In genomic region chr11:128901655-128902514, GRCh38 we compare ENCODE assay signal across 25 cellular contexts. TPM values are rescaled to one million over a fixed set of nuclear protein-coding genes. Genes with fewer than 3 reads are reported as not detected.
DNase-seq lines count a peak whose midpoint lies in the region; ATAC-seq and TF ChIP-seq lines count a peak whose summit lies in the region.
"Had no signal": no experiment of that assay in that cellular context is flagged by ENCODE, and none has a peak within 500 bp of the region (broad histone marks: within the 10 kb centered on the region; RNA-seq: fewer than 3 reads in every experiment).

No MANE protein-coding gene starts in this region.

- no peak overlapping the region for H3K4me3 ChIP-seq in SK-N-SH (ENCODE audit: low read depth in 2 of 2, low read length in 1 of 2)
- H3K4me3 ChIP-seq in ectodermal cell (ENCODE audit: insufficient read depth, low read depth, low read length) = peak overlapping the region; percentile 14
- no peak overlapping the region for H3K4me3 ChIP-seq in mesenchymal stem cell (ENCODE audit: insufficient read depth in 1 of 2, low read depth in 1 of 2, low read length in 2 of 2)
- H3K4me3 ChIP-seq in PC-9 = no peak overlapping the region
- H3K4me3 ChIP-seq: lung, upper lobe of left lung had no signal

- H2AFZ ChIP-seq in SK-N-SH (ENCODE audit: low read depth) (no peak overlapping the region), mesenchymal stem cell (ENCODE audit: low read depth, low read length) (no peak overlapping the region), PC-9 (no peak overlapping the region)

- H3K9ac ChIP-seq in SK-N-SH (no peak overlapping the region), mesenchymal stem cell (ENCODE audit: low read length) (peak overlapping the region; percentile 49)

- no peak for TF ChIP-seq RAD21 in SK-N-SH (IDR thresholded peaks at IDR 0.05; ENCODE audit: low read length)

- H3K27me3 Mint-ChIP-seq in type B pancreatic cell = peaks cover 75% of the 10 kb centered on the region

- peaks cover 24% of the 10 kb centered on the region for H3K4me1 Mint-ChIP-seq in type B pancreatic cell (ENCODE audit: unreplicated experiment)

- no peak overlapping the region for H3K4ac ChIP-seq in mesenchymal stem cell (ENCODE audit: low read depth in 1 of 2, low read length in 2 of 2)

- no peaks in the 10 kb centered on the region for H3K36me3 Mint-ChIP-seq in type B pancreatic cell
- H3K36me3 Mint-ChIP-seq: activated CD8-positive, alpha-beta memory T cell treated with anti-CD3 and anti-CD28 coated beads, Interleukin-2, amount 10 ng/mL, durations not matched to agents 7 days and 5 days; activated naive CD8-positive, alpha-beta T cell treated with anti-CD3 and anti-CD28 coated beads for 36 hours; T-cell had no signal

- H3K27ac ChIP-seq in SK-N-SH (ENCODE audit: low read depth in 2 of 2, low read length in 1 of 2) (no peak overlapping the region), ectodermal cell (ENCODE audit: insufficient read depth, low read depth, low read length, poor library complexity, severe bottlenecking) (no peak overlapping the region), mesenchymal stem cell (ENCODE audit: low read length, poor library complexity, severe bottlenecking) (no peak overlapping the region), PC-9 (no peak overlapping the region)
- H3K27ac ChIP-seq: brain microvascular endothelial cell, HL-60, upper lobe of left lung had no signal

- H3K36me3 ChIP-seq in SK-N-SH (replicated peaks in 1 of 2; ENCODE audit: control insufficient read depth in 1 of 2, insufficient read depth in 2 of 2, low read length in 1 of 2) = no peaks in the 10 kb centered on the region
- H3K36me3 ChIP-seq in ectodermal cell (ENCODE audit: control insufficient read depth, insufficient read depth, low read length) = no peaks in the 10 kb centered on the region
- H3K36me3 ChIP-seq in mesenchymal stem cell (ENCODE audit: control insufficient read depth in 1 of 2, insufficient read depth in 2 of 2, low read depth in 1 of 2, low read length in 2 of 2) = no peaks in the 10 kb centered on the region
- no peaks in the 10 kb centered on the region for H3K36me3 ChIP-seq in PC-9 (ENCODE audit: low read depth)
- H3K36me3 ChIP-seq: BE2C, brain microvascular endothelial cell, upper lobe of left lung had no signal

- BruUV-seq in PC-9 (replicated peaks; lab: Mats Ljungman, UMichigan) = no TSS peak

- H4K8ac ChIP-seq in mesenchymal stem cell (ENCODE audit: low read length) = no peak overlapping the region

- H2BK12ac ChIP-seq in mesenchymal stem cell (ENCODE audit: low read length in 2 of 2) = no peak overlapping the region

- H3K27ac Mint-ChIP-seq in type B pancreatic cell = peak overlapping the region; percentile 19
- H3K27ac Mint-ChIP-seq: activated CD4-positive, alpha-beta T cell treated with anti-CD3 and anti-CD28 coated beads for 36 hours; activated CD8-positive, alpha-beta memory T cell treated with anti-CD3 and anti-CD28 coated beads, Interleukin-2, amount 10 ng/mL, durations not matched to agents 7 days and 5 days; activated naive CD8-positive, alpha-beta T cell treated with anti-CD3 and anti-CD28 coated beads for 36 hours; activated T-helper 17 cell treated with anti-CD3 and anti-CD28 coated beads, Interleukin-2, amount 50 U/mL, for 72 hours; stimulated activated naive CD8-positive, alpha-beta T cell treated with anti-CD3 and anti-CD28 coated beads, Interleukin-15, amount 100 ng/mL, for 72 hours; T-cell had no signal

- no peak overlapping the region for H2AK5ac ChIP-seq in mesenchymal stem cell (ENCODE audit: low read length, severe bottlenecking)

- POLR2A ChIA-PET in SK-N-SH (lab: Yijun Ruan, JAX) = no interaction called here
- POLR2A ChIA-PET in PC-9 (lab: Charles Lee; ENCODE audit: unreplicated experiment) = no interaction called here

- TF ChIP-seq CTCF in SK-N-SH (IDR thresholded peaks at IDR 0.05) (no peak), type B pancreatic cell (conservative IDR thresholded peaks at IDR 0.05) (no peak), PC-9 (conservative IDR thresholded peaks at IDR 0.05) (no peak)

- no peak overlapping the region for H2BK5ac ChIP-seq in mesenchymal stem cell (ENCODE audit: low read depth, low read length, poor library complexity, severe bottlenecking)

- no peak overlapping the region for H4K91ac ChIP-seq in mesenchymal stem cell (ENCODE audit: low read length)

- H3K4me2 ChIP-seq in SK-N-SH = 0 out of 2 replicates have a peak overlapping the region, but pooled peaks have one; percentile 38
- no peak overlapping the region for H3K4me2 ChIP-seq in mesenchymal stem cell (ENCODE audit: low read length, poor library complexity, severe bottlenecking)
- no peak overlapping the region for H3K4me2 ChIP-seq in PC-9

- no peak overlapping the region for H2BK120ac ChIP-seq in mesenchymal stem cell (ENCODE audit: low read depth, low read length)

- H2BK15ac ChIP-seq in mesenchymal stem cell (ENCODE audit: low read depth, poor library complexity, severe bottlenecking) = peak overlapping the region; percentile 17

- no peak for TF ChIP-seq EP300 in SK-N-SH (IDR thresholded peaks at IDR 0.05; ENCODE audit: borderline replicate concordance in 1 of 2, low read depth in 1 of 2, low read length in 1 of 2)

- H3K79me1 ChIP-seq in mesenchymal stem cell (replicated peaks; ENCODE audit: low read length, poor library complexity, severe bottlenecking) = no peaks in the 10 kb centered on the region

- H3K23ac ChIP-seq in mesenchymal stem cell (ENCODE audit: low read length in 2 of 2) = no peak overlapping the region

- intact Hi-C loops in PC-9 (cut with micrococcal nuclease; ENCODE audit: unreplicated experiment) = no loop called here

- no peak overlapping the region for H3K14ac ChIP-seq in mesenchymal stem cell (ENCODE audit: low read length in 2 of 2)

- H3K79me2 ChIP-seq in SK-N-SH (ENCODE audit: insufficient read depth) (no peaks in the 10 kb centered on the region), PC-9 (ENCODE audit: low read depth) (no peaks in the 10 kb centered on the region)

- ATAC-seq in SK-N-SH treated with all-trans-retinoic acid at 6 μM for 48 hours (no peak), HG03039 (IDR thresholded peaks at IDR 0.05; ENCODE audit: unreplicated experiment) (no peak)
- ATAC-seq: activated CD4-positive, alpha-beta T cell treated with anti-CD3 and anti-CD28 coated beads for 36 hours; activated CD8-positive, alpha-beta memory T cell treated with anti-CD3 and anti-CD28 coated beads, Interleukin-2, amount 10 ng/mL, durations not matched to agents 7 days and 5 days; activated T-helper 17 cell treated with anti-CD3 and anti-CD28 coated beads, Interleukin-2, amount 50 U/mL, for 72 hours; stimulated activated naive CD8-positive, alpha-beta T cell treated with anti-CD3 and anti-CD28 coated beads, Interleukin-15, amount 100 ng/mL, for 72 hours; T-cell had no signal

- WGBS in SK-N-SH (ENCODE audit: low lambda C conversion rate) = 93% methylated on average over 29 of the region's 29 CpGs
- WGBS in ectodermal cell, 2 experiments = 3% methylated on average over 29 of the region's 29 CpGs
- 28% methylated on average over 29 of the region's 29 CpGs for WGBS in mesenchymal stem cell

- no peak overlapping the region for H3K18ac ChIP-seq in mesenchymal stem cell (ENCODE audit: low read depth in 1 of 2, low read length in 2 of 2)

- no peaks in the 10 kb centered on the region for H3K9me3 Mint-ChIP-seq in type B pancreatic cell
- H3K9me3 Mint-ChIP-seq: activated naive CD8-positive, alpha-beta T cell treated with anti-CD3 and anti-CD28 coated beads for 36 hours; activated T-helper 17 cell treated with anti-CD3 and anti-CD28 coated beads, Interleukin-2, amount 50 U/mL, for 72 hours; stimulated activated naive CD8-positive, alpha-beta T cell treated with anti-CD3 and anti-CD28 coated beads, Interleukin-15, amount 100 ng/mL, for 72 hours; T-cell had no signal

- peaks cover 5% of the 10 kb centered on the region for H3F3A ChIP-seq in SK-N-SH (replicated peaks; ENCODE audit: insufficient read depth)
- H3F3A ChIP-seq in PC-9 (ENCODE audit: insufficient read depth, low read depth) = no peaks in the 10 kb centered on the region

- no peaks in the 10 kb centered on the region for H4K20me1 ChIP-seq in SK-N-SH (ENCODE audit: insufficient read depth)
- H4K20me1 ChIP-seq in PC-9 (ENCODE audit: insufficient read depth) = no peaks in the 10 kb centered on the region

- CTCF ChIA-PET in SK-N-SH (lab: Yijun Ruan, JAX) = interaction anchor here (1.4 to 10.5 kb wide), 3 partner anchors 17 to 55 kb away, joined by 3 to 89 read pairs (median 11); no protein-coding TSS in a partner anchor
- CTCF ChIA-PET in PC-9 (lab: Charles Lee) = no interaction called here

- no peak for DNase-seq in SK-N-SH
- no peak for DNase-seq in mesenchymal stem cell
- DNase-seq in type B pancreatic cell (ENCODE audit: extremely low spot score, unreplicated experiment) = no peak
- DNase-seq in COLO829 (ENCODE audit: low spot score) = no peak
- no peak for DNase-seq in PC-9
- DNase-seq: activated CD4-positive, alpha-beta T cell treated with anti-CD3 and anti-CD28 coated beads for 36 hours; activated CD8-positive, alpha-beta memory T cell treated with anti-CD3 and anti-CD28 coated beads, Interleukin-2, amount 10 ng/mL, durations not matched to agents 7 days and 5 days; activated naive CD8-positive, alpha-beta T cell treated with anti-CD3 and anti-CD28 coated beads for 36 hours; BE2C; NCI-H1417 treated with DMSO at 0.1 percent for 48 hours; NCI-H2171 treated with DMSO at 0.1 percent for 48 hours; Right ventricle myocardium superior; stimulated activated naive CD8-positive, alpha-beta T cell treated with anti-CD3 and anti-CD28 coated beads, Interleukin-15, amount 100 ng/mL, for 72 hours; T-cell; upper lobe of left lung had no signal

- H3K9me3 ChIP-seq in SK-N-SH (no peaks in the 10 kb centered on the region), ectodermal cell (ENCODE audit: control insufficient read depth, low read length) (no peaks in the 10 kb centered on the region), mesenchymal stem cell (ENCODE audit: control insufficient read depth, low read length) (no peaks in the 10 kb centered on the region), PC-9 (ENCODE audit: insufficient read depth, low read depth) (no peaks in the 10 kb centered on the region)
- H3K9me3 ChIP-seq: BE2C, upper lobe of left lung had no signal

- peak overlapping the region; percentile 44 for H3K4me3 Mint-ChIP-seq in type B pancreatic cell
- H3K4me3 Mint-ChIP-seq: activated CD4-positive, alpha-beta T cell treated with anti-CD3 and anti-CD28 coated beads for 36 hours; activated CD8-positive, alpha-beta memory T cell treated with anti-CD3 and anti-CD28 coated beads, Interleukin-2, amount 10 ng/mL, durations not matched to agents 7 days and 5 days; activated naive CD8-positive, alpha-beta T cell treated with anti-CD3 and anti-CD28 coated beads for 36 hours; activated T-helper 17 cell treated with anti-CD3 and anti-CD28 coated beads, Interleukin-2, amount 50 U/mL, for 72 hours; stimulated activated naive CD8-positive, alpha-beta T cell treated with anti-CD3 and anti-CD28 coated beads, Interleukin-15, amount 100 ng/mL, for 72 hours; T-cell had no signal

- H3K4me1 ChIP-seq in SK-N-SH (ENCODE audit: control insufficient read depth in 1 of 2, insufficient read depth in 2 of 2, low read depth in 1 of 2, low read length in 1 of 2) (peaks cover 10 to 12% of the 10 kb centered on the region in 2 experiments; a peak in 3 of 4 replicates), ectodermal cell (ENCODE audit: control insufficient read depth, insufficient read depth, low read length) (peaks cover 24% of the 10 kb centered on the region), mesenchymal stem cell (ENCODE audit: control insufficient read depth, insufficient read depth, low read depth, low read length) (peaks cover 21% of the 10 kb centered on the region), PC-9 (replicated peaks; ENCODE audit: insufficient read depth) (0 out of 2 replicates have a peak, but pooled peaks cover 4% of the 10 kb centered on the region)
- H3K4me1 ChIP-seq: BE2C had no signal

- H3K27me3 ChIP-seq in SK-N-SH (ENCODE audit: insufficient read depth) (no peaks in the 10 kb centered on the region), ectodermal cell (ENCODE audit: control insufficient read depth, insufficient read depth, low read length, poor library complexity, severe bottlenecking) (peaks cover 93% of the 10 kb centered on the region), mesenchymal stem cell (ENCODE audit: control insufficient read depth in 1 of 2, insufficient read depth in 1 of 2, low read length in 2 of 2) (peaks cover 0 to 52% of the 10 kb centered on the region in 2 experiments), PC-9 (ENCODE audit: insufficient read depth, low read depth) (no peaks in the 10 kb centered on the region)
- H3K27me3 ChIP-seq: brain microvascular endothelial cell, upper lobe of left lung had no signal

- H3K9me2 ChIP-seq in SK-N-SH (no peaks in the 10 kb centered on the region), PC-9 (ENCODE audit: insufficient read depth) (no peaks in the 10 kb centered on the region)

RNA-seq across cellular contexts. Expression of gene KCNJ5, which starts 10.7 kb away (rescaled TPM):
- polyA plus RNA-seq in SK-N-SH (2012; rRNA removed) = 0.03 TPM in 1 of 2 replicates, not detected in the other
- polyA plus RNA-seq in SK-N-SH (2012; cell fraction: cytosol; rRNA removed) = not detected in 2 replicates
- 0.01 TPM in 1 of 2 replicates, not detected in the other for polyA plus RNA-seq in SK-N-SH (2012; cell fraction: nucleus; rRNA removed)
- polyA plus RNA-seq in ectodermal cell (2013, experiment 1 of 4) = 0.09 TPM
- 0.11 TPM for polyA plus RNA-seq in ectodermal cell (2013, experiment 2 of 4)
- 0.21 TPM for polyA plus RNA-seq in ectodermal cell (2013, experiment 3 of 4)
- 0.20 TPM for polyA plus RNA-seq in ectodermal cell (2013, experiment 4 of 4)
- polyA plus RNA-seq in mesenchymal stem cell (2013, experiment 1 of 2) = 0.03 TPM
- polyA plus RNA-seq in mesenchymal stem cell (2013, experiment 2 of 2) = not detected
- 0.90 and 1.6 TPM in 2 replicates for total RNA-seq in type B pancreatic cell (ENCODE audit: low replicate concordance)
- total RNA-seq in PC-9 (2021) = 0.11 TPM in 1 of 2 replicates, not detected in the other
- total RNA-seq: activated CD4-positive, alpha-beta T cell treated with anti-CD3 and anti-CD28 coated beads for 36 hours; activated CD8-positive, alpha-beta memory T cell treated with anti-CD3 and anti-CD28 coated beads, Interleukin-2, amount 10 ng/mL, durations not matched to agents 7 days and 5 days; activated naive CD8-positive, alpha-beta T cell treated with anti-CD3 and anti-CD28 coated beads for 36 hours; activated T-helper 17 cell treated with anti-CD3 and anti-CD28 coated beads, Interleukin-2, amount 50 U/mL, for 72 hours; MCF 10A; myocyte had no signal

RNA-seq across cellular contexts. Expression of gene KCNJ1, which starts 34.8 kb away (rescaled TPM):
- 0.03 TPM in 1 of 2 replicates, not detected in the other for polyA plus RNA-seq in SK-N-SH (2012; rRNA removed)
- polyA plus RNA-seq in SK-N-SH (2012; cell fraction: cytosol; rRNA removed) = under 0.01 and 0.01 TPM in 2 replicates
- polyA plus RNA-seq in SK-N-SH (2012; cell fraction: nucleus; rRNA removed) = 0.21 TPM in 1 of 2 replicates, not detected in the other
- polyA plus RNA-seq in ectodermal cell (2013, experiment 1 of 4) = not detected
- 0.23 TPM for polyA plus RNA-seq in ectodermal cell (2013, experiment 2 of 4)
- not detected for polyA plus RNA-seq in ectodermal cell (2013, experiment 3 of 4)
- polyA plus RNA-seq in ectodermal cell (2013, experiment 4 of 4) = 0.28 TPM
- not detected for polyA plus RNA-seq in mesenchymal stem cell (2013, experiment 1 of 2)
- 0.03 TPM for polyA plus RNA-seq in mesenchymal stem cell (2013, experiment 2 of 2)
- 0.27 TPM in 1 of 2 replicates, not detected in the other for total RNA-seq in type B pancreatic cell (ENCODE audit: low replicate concordance)
- not detected in 2 replicates for total RNA-seq in PC-9 (2021)
- total RNA-seq: activated CD4-positive, alpha-beta T cell treated with anti-CD3 and anti-CD28 coated beads for 36 hours; activated CD8-positive, alpha-beta memory T cell treated with anti-CD3 and anti-CD28 coated beads, Interleukin-2, amount 10 ng/mL, durations not matched to agents 7 days and 5 days; activated naive CD8-positive, alpha-beta T cell treated with anti-CD3 and anti-CD28 coated beads for 36 hours; activated T-helper 17 cell treated with anti-CD3 and anti-CD28 coated beads, Interleukin-2, amount 50 U/mL, for 72 hours; MCF 10A; Right ventricle myocardium superior; skeletal muscle tissue; T-cell had no signal

RNA-seq across cellular contexts. Expression of gene TP53AIP1, which starts 40.8 kb away (rescaled TPM):
- 0.05 TPM in 2 replicates for polyA plus RNA-seq in SK-N-SH (2012; rRNA removed)
- polyA plus RNA-seq in SK-N-SH (2012; cell fraction: cytosol; rRNA removed) = 0.01 TPM in 1 of 2 replicates, not detected in the other
- polyA plus RNA-seq in SK-N-SH (2012; cell fraction: nucleus; rRNA removed) = 0.15 and 0.30 TPM in 2 replicates
- polyA plus RNA-seq in ectodermal cell (2013, experiment 1 of 4) = 0.13 TPM
- polyA plus RNA-seq in ectodermal cell (2013, experiment 2 of 4) = not detected
- not detected for polyA plus RNA-seq in ectodermal cell (2013, experiment 3 of 4)
- not detected for polyA plus RNA-seq in ectodermal cell (2013, experiment 4 of 4)
- polyA plus RNA-seq in mesenchymal stem cell (2013, experiment 1 of 2) = not detected
- polyA plus RNA-seq in mesenchymal stem cell (2013, experiment 2 of 2) = not detected
- total RNA-seq in type B pancreatic cell (ENCODE audit: low replicate concordance) (0.24 and 0.69 TPM in 2 replicates), PC-9 (2021) (not detected in 2 replicates)
- total RNA-seq: activated CD4-positive, alpha-beta T cell treated with anti-CD3 and anti-CD28 coated beads for 36 hours; activated CD8-positive, alpha-beta memory T cell treated with anti-CD3 and anti-CD28 coated beads, Interleukin-2, amount 10 ng/mL, durations not matched to agents 7 days and 5 days; activated naive CD8-positive, alpha-beta T cell treated with anti-CD3 and anti-CD28 coated beads for 36 hours; activated T-helper 17 cell treated with anti-CD3 and anti-CD28 coated beads, Interleukin-2, amount 50 U/mL, for 72 hours; Right ventricle myocardium superior; skeletal muscle tissue; T-cell had no signal
